2 cellular contexts compared by ENCODE assay signal in the genomic region with DNA sequence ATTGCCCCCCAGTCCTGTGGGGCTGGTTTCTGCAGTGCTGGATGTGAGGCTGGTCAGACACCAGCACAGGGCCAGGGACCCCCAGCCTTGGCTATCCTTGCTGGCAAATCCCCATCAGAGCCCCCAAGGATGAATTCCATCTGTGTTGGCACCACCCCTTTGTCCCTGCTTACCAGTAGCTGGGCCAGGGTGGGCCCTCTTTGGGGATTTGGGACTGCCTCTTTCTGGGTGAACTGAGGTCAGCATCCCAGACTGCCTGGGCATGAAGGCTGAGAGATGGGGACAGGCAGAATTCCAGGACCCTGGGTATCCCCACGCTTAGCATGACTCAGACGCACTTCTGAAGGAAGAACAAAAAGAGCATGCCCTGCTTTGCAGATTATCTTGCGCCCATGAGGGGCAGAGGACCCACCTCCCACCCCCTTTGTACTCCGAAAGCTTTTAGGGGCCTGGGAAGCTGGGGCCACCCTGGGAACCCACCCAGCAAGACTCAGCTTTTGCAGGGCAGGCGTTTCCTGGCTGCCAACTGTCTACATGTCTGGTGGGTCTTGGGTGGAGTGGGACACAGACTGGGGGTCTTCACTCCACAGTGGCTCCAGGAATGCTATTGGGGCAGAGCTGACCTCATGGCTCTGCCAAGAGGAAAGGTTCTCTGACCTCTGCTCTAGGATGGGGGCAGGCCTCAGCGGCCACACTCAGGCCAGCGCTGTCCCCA.
TF ChIP-seq lines count a peak whose summit lies in the region.

No MANE protein-coding gene starts in this region.

TF ChIP-seq in A549, 52 proteins besides CTCF, POLR2A, EP300 and RAD21 (continued from another document):
- TF ChIP-seq, protein P1, sequence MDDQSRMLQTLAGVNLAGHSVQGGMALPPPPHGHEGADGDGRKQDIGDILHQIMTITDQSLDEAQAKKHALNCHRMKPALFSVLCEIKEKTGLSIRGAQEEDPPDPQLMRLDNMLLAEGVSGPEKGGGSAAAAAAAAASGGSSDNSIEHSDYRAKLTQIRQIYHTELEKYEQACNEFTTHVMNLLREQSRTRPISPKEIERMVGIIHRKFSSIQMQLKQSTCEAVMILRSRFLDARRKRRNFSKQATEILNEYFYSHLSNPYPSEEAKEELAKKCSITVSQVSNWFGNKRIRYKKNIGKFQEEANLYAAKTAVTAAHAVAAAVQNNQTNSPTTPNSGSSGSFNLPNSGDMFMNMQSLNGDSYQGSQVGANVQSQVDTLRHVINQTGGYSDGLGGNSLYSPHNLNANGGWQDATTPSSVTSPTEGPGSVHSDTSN (IDR thresholded peaks at IDR 0.05): no peak
- no peak for TF ChIP-seq EHMT2 (IDR thresholded peaks at IDR 0.05; ENCODE audit: low read depth)
- no peak for TF ChIP-seq CBX8 (IDR thresholded peaks at IDR 0.05)
- TF ChIP-seq USF2 (IDR thresholded peaks at IDR 0.05): no peak
- TF ChIP-seq RARB (CRISPR knock-in tag; IDR thresholded peaks at IDR 0.05): no peak

TF ChIP-seq in WTC11, 78 proteins besides CTCF, POLR2A, EP300 and RAD21 (continued from another document):
- TF ChIP-seq, protein P2, sequence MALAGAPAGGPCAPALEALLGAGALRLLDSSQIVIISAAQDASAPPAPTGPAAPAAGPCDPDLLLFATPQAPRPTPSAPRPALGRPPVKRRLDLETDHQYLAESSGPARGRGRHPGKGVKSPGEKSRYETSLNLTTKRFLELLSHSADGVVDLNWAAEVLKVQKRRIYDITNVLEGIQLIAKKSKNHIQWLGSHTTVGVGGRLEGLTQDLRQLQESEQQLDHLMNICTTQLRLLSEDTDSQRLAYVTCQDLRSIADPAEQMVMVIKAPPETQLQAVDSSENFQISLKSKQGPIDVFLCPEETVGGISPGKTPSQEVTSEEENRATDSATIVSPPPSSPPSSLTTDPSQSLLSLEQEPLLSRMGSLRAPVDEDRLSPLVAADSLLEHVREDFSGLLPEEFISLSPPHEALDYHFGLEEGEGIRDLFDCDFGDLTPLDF (CRISPR knock-in tag; IDR thresholded peaks at IDR 0.05): no peak
- TF ChIP-seq ERG (CRISPR knock-in tag; IDR thresholded peaks at IDR 0.05): no peak
- TF ChIP-seq, protein P3, sequence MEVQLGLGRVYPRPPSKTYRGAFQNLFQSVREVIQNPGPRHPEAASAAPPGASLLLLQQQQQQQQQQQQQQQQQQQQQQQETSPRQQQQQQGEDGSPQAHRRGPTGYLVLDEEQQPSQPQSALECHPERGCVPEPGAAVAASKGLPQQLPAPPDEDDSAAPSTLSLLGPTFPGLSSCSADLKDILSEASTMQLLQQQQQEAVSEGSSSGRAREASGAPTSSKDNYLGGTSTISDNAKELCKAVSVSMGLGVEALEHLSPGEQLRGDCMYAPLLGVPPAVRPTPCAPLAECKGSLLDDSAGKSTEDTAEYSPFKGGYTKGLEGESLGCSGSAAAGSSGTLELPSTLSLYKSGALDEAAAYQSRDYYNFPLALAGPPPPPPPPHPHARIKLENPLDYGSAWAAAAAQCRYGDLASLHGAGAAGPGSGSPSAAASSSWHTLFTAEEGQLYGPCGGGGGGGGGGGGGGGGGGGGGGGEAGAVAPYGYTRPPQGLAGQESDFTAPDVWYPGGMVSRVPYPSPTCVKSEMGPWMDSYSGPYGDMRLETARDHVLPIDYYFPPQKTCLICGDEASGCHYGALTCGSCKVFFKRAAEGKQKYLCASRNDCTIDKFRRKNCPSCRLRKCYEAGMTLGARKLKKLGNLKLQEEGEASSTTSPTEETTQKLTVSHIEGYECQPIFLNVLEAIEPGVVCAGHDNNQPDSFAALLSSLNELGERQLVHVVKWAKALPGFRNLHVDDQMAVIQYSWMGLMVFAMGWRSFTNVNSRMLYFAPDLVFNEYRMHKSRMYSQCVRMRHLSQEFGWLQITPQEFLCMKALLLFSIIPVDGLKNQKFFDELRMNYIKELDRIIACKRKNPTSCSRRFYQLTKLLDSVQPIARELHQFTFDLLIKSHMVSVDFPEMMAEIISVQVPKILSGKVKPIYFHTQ (CRISPR knock-in tag; IDR thresholded peaks at IDR 0.05): no peak
- TF ChIP-seq USF2 (CRISPR knock-in tag; IDR thresholded peaks at IDR 0.05): no peak
- no peak for TF ChIP-seq ZBTB21 (CRISPR knock-in tag; IDR thresholded peaks at IDR 0.05; ENCODE audit: borderline replicate concordance)
- TF ChIP-seq, protein P4, sequence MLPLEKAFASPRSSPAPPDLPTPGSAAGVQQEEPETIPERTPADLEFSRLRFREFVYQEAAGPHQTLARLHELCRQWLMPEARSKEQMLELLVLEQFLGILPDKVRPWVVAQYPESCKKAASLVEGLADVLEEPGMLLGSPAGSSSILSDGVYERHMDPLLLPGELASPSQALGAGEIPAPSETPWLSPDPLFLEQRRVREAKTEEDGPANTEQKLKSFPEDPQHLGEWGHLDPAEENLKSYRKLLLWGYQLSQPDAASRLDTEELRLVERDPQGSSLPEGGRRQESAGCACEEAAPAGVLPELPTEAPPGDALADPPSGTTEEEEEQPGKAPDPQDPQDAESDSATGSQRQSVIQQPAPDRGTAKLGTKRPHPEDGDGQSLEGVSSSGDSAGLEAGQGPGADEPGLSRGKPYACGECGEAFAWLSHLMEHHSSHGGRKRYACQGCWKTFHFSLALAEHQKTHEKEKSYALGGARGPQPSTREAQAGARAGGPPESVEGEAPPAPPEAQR (CRISPR knock-in tag; IDR thresholded peaks at IDR 0.05): no peak
- TF ChIP-seq SOX15 (CRISPR knock-in tag; IDR thresholded peaks at IDR 0.05): no peak
- no peak for TF ChIP-seq TEAD1 (CRISPR knock-in tag; IDR thresholded peaks at IDR 0.05)
- TF ChIP-seq ARID4B (CRISPR knock-in tag; IDR thresholded peaks at IDR 0.05; ENCODE audit: borderline replicate concordance): no peak
- no peak for TF ChIP-seq NFE2L1 (CRISPR knock-in tag; IDR thresholded peaks at IDR 0.05)
- no peak for TF ChIP-seq ESRRA (CRISPR knock-in tag; IDR thresholded peaks at IDR 0.05; ENCODE audit: borderline replicate concordance)
- TF ChIP-seq ELF4 (CRISPR knock-in tag; IDR thresholded peaks at IDR 0.05; ENCODE audit: low read depth): no peak
- TF ChIP-seq FOXP1 (CRISPR knock-in tag; IDR thresholded peaks at IDR 0.05; ENCODE audit: borderline replicate concordance): no peak
- no peak for TF ChIP-seq ZBTB43 (CRISPR knock-in tag; IDR thresholded peaks at IDR 0.05)
